Comparison of ENCODE assay signal across 8 cellular contexts in genomic region chr13:75306967-75307366, GRCh38.
A peak's percentile ranks its signal among the peaks of the same experiment; 100 is the strongest.
DNase-seq lines count a peak whose midpoint lies in the region; ATAC-seq and TF ChIP-seq lines count a peak whose summit lies in the region.
"Not testable (repeated sequence)": the region's sequence is repeated elsewhere in the genome, so short reads cannot be mapped to it uniquely, and the experiment has no call there.

No MANE protein-coding gene starts in this region.

- not testable (repeated sequence) for H4K8ac ChIP-seq in neuronal stem cell (ENCODE audit: low read depth, low read length)

- H3K36me3 ChIP-seq in Caco-2 (ENCODE audit: control insufficient read depth, insufficient read depth, low read length); hepatocyte (replicated peaks; ENCODE audit: insufficient read depth, low read depth); neuronal stem cell (replicated peaks in 1 of 2; ENCODE audit: control insufficient read depth in 2 of 2, insufficient read depth in 2 of 2, low read length in 2 of 2): not testable (repeated sequence)
- peaks cover 40% of the 10 kb centered on the region for H3K36me3 ChIP-seq in OCI-LY3 (replicated peaks; ENCODE audit: low read depth, low read length)

- not testable (repeated sequence) for H2BK15ac ChIP-seq in neuronal stem cell (ENCODE audit: low read length)

- CTCF ChIA-PET in Caco-2 (lab: Charles Lee), result not testable (repeated sequence)
- CTCF ChIA-PET in activated CD8-positive, alpha-beta T cell treated with anti-CD3 and anti-CD28 coated beads for 36 hours (lab: Charles Lee), result interaction anchor here (0.9 to 1.0 kb wide), 2 partner anchors 8 to 11 kb away, joined by 3 read pairs; no protein-coding TSS in a partner anchor

- not testable (repeated sequence) for H2AK5ac ChIP-seq in neuronal stem cell (ENCODE audit: low read depth, low read length)

- not testable (repeated sequence) for H3K9ac ChIP-seq in OCI-LY3 (ENCODE audit: low read length)
- H3K9ac ChIP-seq in neuronal stem cell (ENCODE audit: low read depth, low read length, poor library complexity), result peak overlapping the region; percentile 60

- not testable (repeated sequence) for H3K79me1 ChIP-seq in neuronal stem cell (ENCODE audit: low read depth, low read length)

- H3K4me2 ChIP-seq in OCI-LY3 (ENCODE audit: low read length) (peak overlapping the region; percentile 66), hepatocyte (peak overlapping the region; percentile 40)
- not testable (repeated sequence) for H3K4me2 ChIP-seq in neuronal stem cell (ENCODE audit: insufficient read depth, low read length, poor library complexity, severe bottlenecking)

- H3K9me2 ChIP-seq in hepatocyte (replicated peaks; ENCODE audit: insufficient read depth), result not testable (repeated sequence)

- intact Hi-C loops in Caco-2 (cut with micrococcal nuclease; ENCODE audit: unreplicated experiment), result loop anchor here (1.0 kb wide), 1 partner anchor 8 kb away; no protein-coding TSS in a partner anchor
- intact Hi-C loops in activated CD8-positive, alpha-beta T cell treated with anti-CD3 and anti-CD28 coated beads for 36 hours (cut with micrococcal nuclease), result not testable (repeated sequence)

- peaks cover 10% of the 10 kb centered on the region for H3K9me3 Mint-ChIP-seq in Caco-2 (ENCODE audit: unreplicated experiment)
- not testable (repeated sequence) for H3K9me3 Mint-ChIP-seq in activated CD8-positive, alpha-beta T cell treated with anti-CD3 and anti-CD28 coated beads for 36 hours; activated naive CD8-positive, alpha-beta T cell treated with anti-CD3 and anti-CD28 coated beads, Interleukin-2, amount 50 U/mL, for 24 hours
- peaks cover 4 to 13% of the 10 kb centered on the region in 2 donors for H3K9me3 Mint-ChIP-seq in activated naive CD4-positive, alpha-beta T cell treated with anti-CD3 and anti-CD28 coated beads, Interleukin-2, amount 50 U/mL, for 72 hours
- H3K9me3 Mint-ChIP-seq in stimulated activated naive CD8-positive, alpha-beta T cell treated with anti-CD3 and anti-CD28 coated beads, Interleukin-15, Interleukin-2, amounts not matched to agents 100 ng/mL and 50 ng/mL, for 24 hours, result peaks cover 12% of the 10 kb centered on the region

- H3K4me1 Mint-ChIP-seq in Caco-2 (ENCODE audit: low read depth, unreplicated experiment), result peaks cover 73% of the 10 kb centered on the region
- peaks cover 51% of the 10 kb centered on the region for H3K4me1 Mint-ChIP-seq in activated CD8-positive, alpha-beta T cell treated with anti-CD3 and anti-CD28 coated beads for 36 hours (ENCODE audit: low read depth)
- H3K4me1 Mint-ChIP-seq in activated naive CD8-positive, alpha-beta T cell treated with anti-CD3 and anti-CD28 coated beads, Interleukin-2, amount 50 U/mL, for 24 hours, result peaks cover 76% of the 10 kb centered on the region
- peaks cover 77% of the 10 kb centered on the region for H3K4me1 Mint-ChIP-seq in stimulated activated naive CD8-positive, alpha-beta T cell treated with anti-CD3 and anti-CD28 coated beads, Interleukin-15, Interleukin-2, amounts not matched to agents 100 ng/mL and 50 ng/mL, for 24 hours (ENCODE audit: low read depth)

- ATAC-seq in activated CD8-positive, alpha-beta T cell treated with anti-CD3 and anti-CD28 coated beads for 36 hours; activated naive CD4-positive, alpha-beta T cell treated with anti-CD3 and anti-CD28 coated beads, Interleukin-2, amount 50 U/mL, for 72 hours; activated naive CD8-positive, alpha-beta T cell treated with anti-CD3 and anti-CD28 coated beads, Interleukin-2, amount 50 U/mL, for 24 hours: not testable (repeated sequence)

- not testable (repeated sequence) for H4K20me1 ChIP-seq in OCI-LY3 (ENCODE audit: insufficient read depth, low read length); hepatocyte (ENCODE audit: insufficient read depth, poor library complexity, severe bottlenecking)

- H2AFZ ChIP-seq in OCI-LY3 (ENCODE audit: low read depth, low read length); hepatocyte; neuronal stem cell (ENCODE audit: low read length): not testable (repeated sequence)

- not testable (repeated sequence) for H2BK12ac ChIP-seq in neuronal stem cell (ENCODE audit: low read length)

- peak overlapping the region; percentile 81 for H3K27ac Mint-ChIP-seq in Caco-2 (ENCODE audit: unreplicated experiment)
- H3K27ac Mint-ChIP-seq in activated CD8-positive, alpha-beta T cell treated with anti-CD3 and anti-CD28 coated beads for 36 hours, result peak overlapping the region; percentile 67
- H3K27ac Mint-ChIP-seq in activated naive CD4-positive, alpha-beta T cell treated with anti-CD3 and anti-CD28 coated beads, Interleukin-2, amount 50 U/mL, for 72 hours, result peak overlapping the region; percentile 45 to 46
- peak overlapping the region; percentile 68 for H3K27ac Mint-ChIP-seq in activated naive CD8-positive, alpha-beta T cell treated with anti-CD3 and anti-CD28 coated beads, Interleukin-2, amount 50 U/mL, for 24 hours
- peak overlapping the region; percentile 84 for H3K27ac Mint-ChIP-seq in stimulated activated naive CD8-positive, alpha-beta T cell treated with anti-CD3 and anti-CD28 coated beads, Interleukin-15, Interleukin-2, amounts not matched to agents 100 ng/mL and 50 ng/mL, for 24 hours

- POLR2A ChIA-PET in Caco-2 (lab: Charles Lee), result not testable (repeated sequence)
- POLR2A ChIA-PET in activated CD8-positive, alpha-beta T cell treated with anti-CD3 and anti-CD28 coated beads for 36 hours (lab: Charles Lee), result interaction anchor here (0.7 kb wide), 1 partner anchor 18 kb away, joined by 3 read pairs; no protein-coding TSS in a partner anchor

- peak overlapping the region; percentile 82 for H3K27ac ChIP-seq in OCI-LY3 (ENCODE audit: low read length)
- H3K27ac ChIP-seq in hepatocyte; neuronal stem cell (replicated peaks; ENCODE audit: low read length): not testable (repeated sequence)

- H3K23ac ChIP-seq in neuronal stem cell (ENCODE audit: low read depth, low read length, poor library complexity), result not testable (repeated sequence)

- peak overlapping the region; percentile 53 for H3K4me3 Mint-ChIP-seq in Caco-2 (ENCODE audit: unreplicated experiment)
- not testable (repeated sequence) for H3K4me3 Mint-ChIP-seq in activated CD8-positive, alpha-beta T cell treated with anti-CD3 and anti-CD28 coated beads for 36 hours; activated naive CD8-positive, alpha-beta T cell treated with anti-CD3 and anti-CD28 coated beads, Interleukin-2, amount 50 U/mL, for 24 hours
- H3K4me3 Mint-ChIP-seq in stimulated activated naive CD8-positive, alpha-beta T cell treated with anti-CD3 and anti-CD28 coated beads, Interleukin-15, Interleukin-2, amounts not matched to agents 100 ng/mL and 50 ng/mL, for 24 hours, result peak overlapping the region; percentile 63

- not testable (repeated sequence) for H3K18ac ChIP-seq in neuronal stem cell (ENCODE audit: low read length)

- not testable (repeated sequence) for H3K4me3 ChIP-seq in Caco-2 (ENCODE audit: low read depth, low read length); hepatocyte; neuronal stem cell (ENCODE audit: low read length in 2 of 2)
- peak overlapping the region; percentile 70; the same call in 1 of the 2 replicates for H3K4me3 ChIP-seq in OCI-LY3 (ENCODE audit: low read length)

- TSS peak; percentile 21 for BruUV-seq in Caco-2 (replicated peaks; lab: Mats Ljungman, UMichigan)

- H2BK5ac ChIP-seq in neuronal stem cell (ENCODE audit: low read length), result not testable (repeated sequence)

- not testable (repeated sequence) for DNase-seq in Caco-2; activated CD8-positive, alpha-beta T cell treated with anti-CD3 and anti-CD28 coated beads for 36 hours; activated naive CD4-positive, alpha-beta T cell treated with anti-CD3 and anti-CD28 coated beads, Interleukin-2, amount 50 U/mL, for 72 hours (ENCODE audit: low spot score in 2 of 2); activated naive CD8-positive, alpha-beta T cell treated with anti-CD3 and anti-CD28 coated beads, Interleukin-2, amount 50 U/mL, for 24 hours; hepatocyte (ENCODE audit: low spot score); neuronal stem cell (ENCODE audit: low spot score)

- H3K79me2 ChIP-seq in OCI-LY3 (ENCODE audit: low read length), result peaks cover 32% of the 10 kb centered on the region
- not testable (repeated sequence) for H3K79me2 ChIP-seq in hepatocyte

- not testable (repeated sequence) for TF ChIP-seq CTCF in Caco-2 (IDR thresholded peaks at IDR 0.05; ENCODE audit: insufficient read depth in 1 of 2, low read depth in 1 of 2, low read length in 1 of 2, severe bottlenecking in 1 of 2, unreplicated experiment in 1 of 2); OCI-LY3 (IDR thresholded peaks at IDR 0.05; ENCODE audit: low read depth, low read length); activated CD8-positive, alpha-beta T cell treated with anti-CD3 and anti-CD28 coated beads for 36 hours (IDR thresholded peaks at IDR 0.05); hepatocyte (IDR thresholded peaks at IDR 0.05; ENCODE audit: poor library complexity)

- not testable (repeated sequence) for H4K91ac ChIP-seq in neuronal stem cell (ENCODE audit: low read depth, low read length, poor library complexity)

- peaks cover 86% of the 10 kb centered on the region for H3K36me3 Mint-ChIP-seq in Caco-2 (ENCODE audit: insufficient read depth, unreplicated experiment)
- peaks cover 70% of the 10 kb centered on the region for H3K36me3 Mint-ChIP-seq in activated CD8-positive, alpha-beta T cell treated with anti-CD3 and anti-CD28 coated beads for 36 hours (ENCODE audit: low read depth)
- H3K36me3 Mint-ChIP-seq in activated naive CD4-positive, alpha-beta T cell treated with anti-CD3 and anti-CD28 coated beads, Interleukin-2, amount 50 U/mL, for 72 hours, result peaks cover 35 to 57% of the 10 kb centered on the region in 2 donors
- peaks cover 79% of the 10 kb centered on the region for H3K36me3 Mint-ChIP-seq in activated naive CD8-positive, alpha-beta T cell treated with anti-CD3 and anti-CD28 coated beads, Interleukin-2, amount 50 U/mL, for 24 hours (ENCODE audit: low read depth)
- H3K36me3 Mint-ChIP-seq in stimulated activated naive CD8-positive, alpha-beta T cell treated with anti-CD3 and anti-CD28 coated beads, Interleukin-15, Interleukin-2, amounts not matched to agents 100 ng/mL and 50 ng/mL, for 24 hours (ENCODE audit: low read depth), result peaks cover 84% of the 10 kb centered on the region

- WGBS in hepatocyte (ENCODE audit: low lambda C conversion rate, missing lambda C conversion rate), result 100% methylated on average over 1 of the region's 1 CpG
- WGBS in neuronal stem cell (ENCODE audit: extremely low coverage in 2 of 2, insufficient read length in 2 of 2, insufficient replicate concordance in 1 of 2), 2 donors, result no CpG with 5 or more reads among the region's 1 CpG

- not testable (repeated sequence) for H2BK120ac ChIP-seq in neuronal stem cell (ENCODE audit: low read depth, low read length)

- H3K4ac ChIP-seq in neuronal stem cell (ENCODE audit: low read length), result not testable (repeated sequence)

- H3K9me3 ChIP-seq in Caco-2; OCI-LY3 (ENCODE audit: insufficient read depth, low read length); hepatocyte (ENCODE audit: low read depth); neuronal stem cell (replicated peaks in 1 of 2; ENCODE audit: control insufficient read depth in 2 of 2, insufficient read depth in 1 of 2, low read depth in 1 of 2, low read length in 2 of 2): not testable (repeated sequence)

- H3K14ac ChIP-seq in neuronal stem cell (ENCODE audit: low read length), result not testable (repeated sequence)

- not testable (repeated sequence) for H3K27me3 Mint-ChIP-seq in Caco-2 (ENCODE audit: insufficient read depth, unreplicated experiment); activated CD8-positive, alpha-beta T cell treated with anti-CD3 and anti-CD28 coated beads for 36 hours; activated naive CD8-positive, alpha-beta T cell treated with anti-CD3 and anti-CD28 coated beads, Interleukin-2, amount 50 U/mL, for 24 hours; stimulated activated naive CD8-positive, alpha-beta T cell treated with anti-CD3 and anti-CD28 coated beads, Interleukin-15, Interleukin-2, amounts not matched to agents 100 ng/mL and 50 ng/mL, for 24 hours

- H3K27me3 ChIP-seq in Caco-2 (replicated peaks; ENCODE audit: control insufficient read depth, insufficient read depth, low read length); OCI-LY3 (ENCODE audit: low read depth, low read length); hepatocyte; neuronal stem cell (ENCODE audit: control insufficient read depth in 3 of 3, insufficient read depth in 3 of 3, low read depth in 1 of 3, low read length in 3 of 3): not testable (repeated sequence)

- H3K4me1 ChIP-seq in Caco-2, result peaks cover 83% of the 10 kb centered on the region
- H3K4me1 ChIP-seq in OCI-LY3 (ENCODE audit: low read length), result peaks cover 62% of the 10 kb centered on the region
- H3K4me1 ChIP-seq in hepatocyte (ENCODE audit: insufficient read depth); neuronal stem cell (ENCODE audit: control insufficient read depth in 2 of 2, insufficient read depth in 1 of 2, low read depth in 1 of 2, low read length in 2 of 2): not testable (repeated sequence)
